Comparison of ENCODE assay signal across 1 cellular context in the genomic region with DNA sequence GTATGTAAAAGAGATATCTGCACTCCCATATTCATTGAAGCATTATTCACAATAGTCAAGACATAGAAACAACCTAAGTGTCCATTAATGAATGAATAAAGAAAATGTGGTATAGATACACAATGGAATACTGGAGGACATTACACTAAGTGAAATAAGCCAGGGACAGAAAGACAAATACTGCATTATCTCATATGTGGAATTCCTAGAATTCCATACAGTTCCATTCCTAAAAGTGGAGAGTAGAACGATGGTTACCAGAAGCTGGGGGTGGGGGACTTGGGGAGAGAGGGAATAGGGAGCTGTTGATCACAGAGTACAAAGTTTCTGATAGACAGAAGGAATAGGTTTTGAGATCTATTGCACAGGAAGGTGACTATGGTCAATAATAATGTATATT.
TF ChIP-seq lines count a peak whose summit lies in the region.

No MANE protein-coding gene starts in this region.

TF ChIP-seq in HEK293, 187 proteins besides CTCF, POLR2A, EP300 and RAD21 (continued from another document):
- TF ChIP-seq PRDM4 (tag by site-specific recombination; IDR thresholded peaks at IDR 0.05) (no peak), ZFP3 (tag by site-specific recombination; IDR thresholded peaks at IDR 0.05; ENCODE audit: low read depth) (no peak)
- TF ChIP-seq, protein P1, sequence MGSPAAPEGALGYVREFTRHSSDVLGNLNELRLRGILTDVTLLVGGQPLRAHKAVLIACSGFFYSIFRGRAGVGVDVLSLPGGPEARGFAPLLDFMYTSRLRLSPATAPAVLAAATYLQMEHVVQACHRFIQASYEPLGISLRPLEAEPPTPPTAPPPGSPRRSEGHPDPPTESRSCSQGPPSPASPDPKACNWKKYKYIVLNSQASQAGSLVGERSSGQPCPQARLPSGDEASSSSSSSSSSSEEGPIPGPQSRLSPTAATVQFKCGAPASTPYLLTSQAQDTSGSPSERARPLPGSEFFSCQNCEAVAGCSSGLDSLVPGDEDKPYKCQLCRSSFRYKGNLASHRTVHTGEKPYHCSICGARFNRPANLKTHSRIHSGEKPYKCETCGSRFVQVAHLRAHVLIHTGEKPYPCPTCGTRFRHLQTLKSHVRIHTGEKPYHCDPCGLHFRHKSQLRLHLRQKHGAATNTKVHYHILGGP (tag by site-specific recombination; IDR thresholded peaks at IDR 0.05), result 0 out of 2 replicates have a peak, but pooled peaks have one; percentile 61
